In the genomic region with DNA sequence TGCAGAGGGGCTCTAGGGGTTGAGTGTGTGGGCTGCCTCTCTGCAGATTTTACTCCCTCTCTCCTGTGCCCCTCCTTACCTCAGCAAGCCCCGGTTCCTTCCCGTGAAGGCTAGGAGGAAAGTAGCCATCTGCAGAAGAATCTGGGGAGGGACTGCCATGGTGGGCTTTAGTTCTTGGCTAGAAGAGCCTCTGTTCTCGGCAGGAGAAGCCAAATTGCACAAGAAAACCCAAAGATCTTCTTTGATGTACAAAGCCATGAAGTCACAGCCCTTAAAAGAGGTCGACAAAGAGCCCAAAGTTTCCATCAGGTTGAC, we compare ENCODE assay signal across 1 cellular context.
TF ChIP-seq lines count a peak whose summit lies in the region.

No MANE protein-coding gene starts in this region.

TF ChIP-seq in IMR-90, 13 proteins besides CTCF, POLR2A, EP300 and RAD21:
- TF ChIP-seq, protein P1, sequence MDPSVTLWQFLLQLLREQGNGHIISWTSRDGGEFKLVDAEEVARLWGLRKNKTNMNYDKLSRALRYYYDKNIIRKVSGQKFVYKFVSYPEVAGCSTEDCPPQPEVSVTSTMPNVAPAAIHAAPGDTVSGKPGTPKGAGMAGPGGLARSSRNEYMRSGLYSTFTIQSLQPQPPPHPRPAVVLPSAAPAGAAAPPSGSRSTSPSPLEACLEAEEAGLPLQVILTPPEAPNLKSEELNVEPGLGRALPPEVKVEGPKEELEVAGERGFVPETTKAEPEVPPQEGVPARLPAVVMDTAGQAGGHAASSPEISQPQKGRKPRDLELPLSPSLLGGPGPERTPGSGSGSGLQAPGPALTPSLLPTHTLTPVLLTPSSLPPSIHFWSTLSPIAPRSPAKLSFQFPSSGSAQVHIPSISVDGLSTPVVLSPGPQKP (IDR thresholded peaks at IDR 0.05; ENCODE audit: borderline replicate concordance, low read depth, low read length), result no peak
- TF ChIP-seq FOS (IDR thresholded peaks at IDR 0.05; ENCODE audit: low read depth, low read length), result no peak
- TF ChIP-seq MXI1 (IDR thresholded peaks at IDR 0.05; ENCODE audit: borderline replicate concordance, low read depth, low read length), result no peak
- no peak for TF ChIP-seq BHLHE40 (IDR thresholded peaks at IDR 0.05; ENCODE audit: low read depth, low read length)
- TF ChIP-seq, protein P2, sequence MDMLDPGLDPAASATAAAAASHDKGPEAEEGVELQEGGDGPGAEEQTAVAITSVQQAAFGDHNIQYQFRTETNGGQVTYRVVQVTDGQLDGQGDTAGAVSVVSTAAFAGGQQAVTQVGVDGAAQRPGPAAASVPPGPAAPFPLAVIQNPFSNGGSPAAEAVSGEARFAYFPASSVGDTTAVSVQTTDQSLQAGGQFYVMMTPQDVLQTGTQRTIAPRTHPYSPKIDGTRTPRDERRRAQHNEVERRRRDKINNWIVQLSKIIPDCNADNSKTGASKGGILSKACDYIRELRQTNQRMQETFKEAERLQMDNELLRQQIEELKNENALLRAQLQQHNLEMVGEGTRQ (IDR thresholded peaks at IDR 0.05; ENCODE audit: low read depth, low read length), result no peak
- TF ChIP-seq CEBPB (IDR thresholded peaks at IDR 0.05; ENCODE audit: low read depth, low read length), result no peak
- no peak for TF ChIP-seq NFE2L2 (IDR thresholded peaks at IDR 0.05; ENCODE audit: low read depth, low read length)
- no peak for TF ChIP-seq RFX5 (IDR thresholded peaks at IDR 0.05; ENCODE audit: low read depth, low read length)
- TF ChIP-seq MAFK (IDR thresholded peaks at IDR 0.05; ENCODE audit: low read depth, low read length), result no peak
- TF ChIP-seq CHD1 (IDR thresholded peaks at IDR 0.05; ENCODE audit: low read depth, low read length), result no peak
- TF ChIP-seq RCOR1 (IDR thresholded peaks at IDR 0.05; ENCODE audit: insufficient replicate concordance, low read length), result no peak
- TF ChIP-seq SMC3 (IDR thresholded peaks at IDR 0.05; ENCODE audit: low read depth, low read length), result no peak
- TF ChIP-seq MAZ (IDR thresholded peaks at IDR 0.05; ENCODE audit: borderline replicate concordance, low read depth, low read length), result no peak
